ENCODE assay signal across 1 cellular context in genomic region chr19:19630062-19630414, GRCh38.
TF ChIP-seq lines count a peak whose summit lies in the region.

No MANE protein-coding gene starts in this region.

TF ChIP-seq in K562, 482 proteins besides CTCF, POLR2A, EP300 and RAD21:
- peak; percentile 38; the same call in 1 of the 2 replicates for TF ChIP-seq POLR2G (IDR thresholded peaks at IDR 0.05; ENCODE audit: low read depth, low read length)
- TF ChIP-seq HDAC6 (IDR thresholded peaks at IDR 0.05; ENCODE audit: low read depth, low read length), result no peak
